In genomic region chr11:1813356-1813755, GRCh38 we compare ENCODE assay signal across 7 cellular contexts. TPM values are rescaled to one million over a fixed set of nuclear protein-coding genes. Genes with fewer than 3 reads are reported as not detected.
"Had no signal": no experiment of that assay in that cellular context is flagged by ENCODE, and none has a peak within 500 bp of the region (broad histone marks: within the 10 kb centered on the region; RNA-seq: fewer than 3 reads in every experiment).

No MANE protein-coding gene starts in this region.

RNA-seq across cellular contexts. Expression of gene SYT8, which starts 21.4 kb away (rescaled TPM):
- total RNA-seq: GM23248, GM23338, H1, H4, H7, H9, HFFc6 had no signal
- polyA plus RNA-seq: GM23248, GM23338, H1 had no signal

RNA-seq across cellular contexts. Expression of gene TNNI2, which starts 25.4 kb away (rescaled TPM):
- total RNA-seq: GM23248, GM23338, H1, H4, H7, H9, HFFc6 had no signal
- polyA plus RNA-seq: GM23248, GM23338, H1 had no signal

RNA-seq across cellular contexts. Expression of gene LSP1, which starts 39.5 kb away (rescaled TPM):
- total RNA-seq: GM23248, GM23338, H1, H9 had no signal
